Comparison of ENCODE assay signal across 17 cellular contexts in the genomic region with DNA sequence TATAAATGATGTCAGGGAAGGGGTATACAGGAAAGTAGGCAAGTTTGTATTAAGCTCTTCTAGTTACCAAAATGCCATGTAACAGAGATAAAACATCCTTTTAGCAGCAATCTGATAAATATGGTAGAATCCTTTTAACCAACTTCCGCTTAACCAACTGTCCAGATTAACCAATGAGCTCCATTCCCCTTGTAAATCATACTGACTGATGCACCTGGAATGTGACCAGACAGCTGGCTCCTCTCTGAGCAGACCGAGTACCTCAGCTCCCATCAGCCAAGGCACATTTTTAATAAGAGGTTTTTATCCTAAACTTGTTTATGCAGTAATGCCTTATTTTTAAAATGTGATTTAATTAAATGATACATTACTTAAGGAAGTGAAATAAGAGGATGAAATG.
DNase-seq lines count a peak whose midpoint lies in the region; ATAC-seq and TF ChIP-seq lines count a peak whose summit lies in the region.
"Had no signal": no experiment of that assay in that cellular context is flagged by ENCODE, and none has a peak within 500 bp of the region (broad histone marks: within the 10 kb centered on the region; RNA-seq: fewer than 3 reads in every experiment).

No MANE protein-coding gene starts in this region.

- DNase-seq in CD4-positive, alpha-beta memory T cell: no peak
- DNase-seq in HPDE6-E6E7 (ENCODE audit: extremely low spot score): peak; percentile 11
- DNase-seq in amniotic epithelial cell (ENCODE audit: low read depth): peak; percentile 65
- no peak for DNase-seq in mesothelial cell of epicardium (ENCODE audit: low spot score in 2 of 2, unreplicated experiment in 2 of 2)
- DNase-seq in activated CD8-positive, alpha-beta memory T cell treated with anti-CD3 and anti-CD28 coated beads, Interleukin-2, amount 50 U/mL, for 4 hours: no peak
- no peak for DNase-seq in ovary
- DNase-seq: activated CD4-positive, CD25-positive, alpha-beta regulatory T cell; COR-L47; dermis blood vessel endothelial cell; left cardiac atrium; T-helper 9 cell had no signal

- H3K36me3 ChIP-seq in CD4-positive, alpha-beta memory T cell (ENCODE audit: insufficient read depth, low read length): no peaks in the 10 kb centered on the region
- no peaks in the 10 kb centered on the region for H3K36me3 ChIP-seq in ovary
- H3K36me3 ChIP-seq: gastrocnemius medialis, right atrium auricular region, thoracic aorta had no signal

- H3K4me3 Mint-ChIP-seq in CD4-positive, alpha-beta memory T cell: peak overlapping the region in 3 of 8 donors; percentile 11 to 34 (median 32)
- H3K4me3 Mint-ChIP-seq in mesothelial cell of epicardium: no peak overlapping the region
- H3K4me3 Mint-ChIP-seq: GM23338 had no signal

- H3K4me1 ChIP-seq in CD4-positive, alpha-beta memory T cell (ENCODE audit: insufficient read depth, low read length): peaks cover 94% of the 10 kb centered on the region
- peaks cover 5% of the 10 kb centered on the region for H3K4me1 ChIP-seq in ovary (ENCODE audit: insufficient read depth)

- no peak for ATAC-seq in HG03135 (IDR thresholded peaks at IDR 0.05; ENCODE audit: unreplicated experiment)
- ATAC-seq: gastrocnemius medialis, GM23338, left cardiac atrium had no signal

- no peak for TF ChIP-seq POLR2A in ovary (IDR thresholded peaks at IDR 0.05)

- H3K4me1 Mint-ChIP-seq in CD4-positive, alpha-beta memory T cell: peaks cover 64 to 85% (median 77%) of the 10 kb centered on the region in 4 donors
- H3K4me1 Mint-ChIP-seq in mesothelial cell of epicardium: peaks cover 33% of the 10 kb centered on the region

- intact Hi-C loops in CD4-positive, alpha-beta memory T cell (cut with micrococcal nuclease): no loop called here
- intact Hi-C loops in ovary (cut with DNase I): no loop called here

- peaks cover 12 to 17% of the 10 kb centered on the region in 2 donors for H3K36me3 Mint-ChIP-seq in CD4-positive, alpha-beta memory T cell
- H3K36me3 Mint-ChIP-seq in mesothelial cell of epicardium: peaks cover 10% of the 10 kb centered on the region

- no peak overlapping the region for H3K27ac ChIP-seq in CD4-positive, alpha-beta memory T cell (ENCODE audit: low read depth, low read length)
- no peak overlapping the region for H3K27ac ChIP-seq in ovary
- H3K27ac ChIP-seq: gastrocnemius medialis, right atrium auricular region, SK-N-MC, thoracic aorta had no signal

- no peaks in the 10 kb centered on the region for H3K9me3 ChIP-seq in CD4-positive, alpha-beta memory T cell (ENCODE audit: control insufficient read depth in 1 of 2, low read length in 2 of 2)
- H3K9me3 ChIP-seq in ovary: no peaks in the 10 kb centered on the region
- H3K9me3 ChIP-seq: gastrocnemius medialis, right atrium auricular region, thoracic aorta had no signal

- WGBS in ovary, 3 donors: 58 to 72% (median 64%) methylated on average over 2 of the region's 2 CpGs

- POLR2A ChIA-PET in CD4-positive, alpha-beta memory T cell (lab: Charles Lee; ENCODE audit: partially characterized antibody): interaction anchor here (1.0 to 7.0 kb wide), 5 partner anchors 60 to 220 kb away, joined by 3 to 51 read pairs (median 4); a partner anchor contains a TSS

- TF ChIP-seq EP300 in ovary (IDR thresholded peaks at IDR 0.05): no peak

- peak overlapping the region in 5 of 7 donors; percentile 3 to 57 (median 46) for H3K27ac Mint-ChIP-seq in CD4-positive, alpha-beta memory T cell
- H3K27ac Mint-ChIP-seq in mesothelial cell of epicardium: peak overlapping the region; percentile 85
- H3K27ac Mint-ChIP-seq: GM23338 had no signal

- H3K27me3 ChIP-seq in CD4-positive, alpha-beta memory T cell (ENCODE audit: insufficient read depth, low read length): no peaks in the 10 kb centered on the region
- no peaks in the 10 kb centered on the region for H3K27me3 ChIP-seq in ovary
- H3K27me3 ChIP-seq: gastrocnemius medialis, right atrium auricular region had no signal

- no peaks in the 10 kb centered on the region for H3K27me3 Mint-ChIP-seq in CD4-positive, alpha-beta memory T cell
- no peaks in the 10 kb centered on the region for H3K27me3 Mint-ChIP-seq in mesothelial cell of epicardium (ENCODE audit: low read depth)

- CTCF ChIA-PET in CD4-positive, alpha-beta memory T cell (lab: Charles Lee; ENCODE audit: partially characterized antibody): interaction anchor here (1.0 to 1.5 kb wide), 4 partner anchors 41 to 220 kb away, joined by 3 to 4 read pairs (median 3); no protein-coding TSS in a partner anchor

- H3K4me3 ChIP-seq in CD4-positive, alpha-beta memory T cell (ENCODE audit: low read length in 2 of 2): no peak overlapping the region
- no peak overlapping the region for H3K4me3 ChIP-seq in ovary
- H3K4me3 ChIP-seq: gastrocnemius medialis, GM23338, right atrium auricular region, SK-N-MC, thoracic aorta had no signal

- no peaks in the 10 kb centered on the region for H3K9me3 Mint-ChIP-seq in CD4-positive, alpha-beta memory T cell
- peaks cover 4% of the 10 kb centered on the region for H3K9me3 Mint-ChIP-seq in mesothelial cell of epicardium
- H3K9me3 Mint-ChIP-seq: GM23338 had no signal

- no peak for TF ChIP-seq CTCF in mesothelial cell of epicardium (IDR thresholded peaks at IDR 0.05; ENCODE audit: unreplicated experiment)
- TF ChIP-seq CTCF in ovary (IDR thresholded peaks at IDR 0.05): no peak

Comparison
In these comparisons a context has a peak if more than half of its experiments do, and no peak if none do; other contexts are left out.
1. DNase-seq: peak in HPDE6-E6E7 (single experiment) and amniotic epithelial cell (single experiment); none in CD4-positive, alpha-beta memory T cell (0 of 5), mesothelial cell of epicardium (0 of 2), activated CD8-positive, alpha-beta memory T cell treated with anti-CD3 and anti-CD28 coated beads, Interleukin-2, amount 50 U/mL, for 4 hours (single experiment) and ovary (0 of 5).